Comparison of ENCODE assay signal across 10 cellular contexts in the genomic region with DNA sequence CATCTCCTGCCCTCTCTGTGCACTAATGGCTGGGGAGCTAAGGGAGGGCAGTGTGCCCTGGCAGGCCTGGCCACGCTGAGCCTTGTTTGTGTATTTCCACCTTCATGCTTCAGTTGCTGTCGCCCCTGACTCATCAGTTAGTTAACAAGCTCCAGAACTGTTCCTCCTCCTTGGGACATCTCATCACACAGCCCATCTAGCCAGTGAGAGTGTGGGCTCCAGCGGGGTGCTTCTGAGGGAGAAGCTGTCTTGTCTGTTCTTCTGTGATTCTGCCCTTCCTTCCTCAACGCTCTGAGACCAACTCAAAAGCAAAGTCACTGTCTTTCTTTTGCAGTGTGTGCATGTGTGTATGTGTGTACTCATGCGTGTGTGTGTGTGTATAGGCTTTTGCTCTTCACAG. TPM values are rescaled to one million over a fixed set of nuclear protein-coding genes. Genes with fewer than 3 reads are reported as not detected.
A peak's percentile ranks its signal among the peaks of the same experiment; 100 is the strongest.
DNase-seq lines count a peak whose midpoint lies in the region; ATAC-seq and TF ChIP-seq lines count a peak whose summit lies in the region.
"Had no signal": no experiment of that assay in that cellular context is flagged by ENCODE, and none has a peak within 500 bp of the region (broad histone marks: within the 10 kb centered on the region; RNA-seq: fewer than 3 reads in every experiment).

No MANE protein-coding gene starts in this region.

- peaks cover 4% of the 10 kb centered on the region for H3K9me3 Mint-ChIP-seq in memory B cell

- no peaks in the 10 kb centered on the region for H3K27me3 Mint-ChIP-seq in memory B cell

- H3K27ac ChIP-seq in HEK293 (ENCODE audit: extremely low read depth, low read depth, low read length): no peak overlapping the region
- H3K27ac ChIP-seq in VCaP: peak overlapping the region; percentile 38

- H3K36me3 ChIP-seq in HEK293 (ENCODE audit: control insufficient read depth in 2 of 2, insufficient read depth in 1 of 2, low read length in 2 of 2): no peaks in the 10 kb centered on the region

- DNase-seq in DMS79 (lab: John Stamatoyannopoulos, UW) (peak; percentile 2), memory B cell (ENCODE audit: low spot score in 2 of 2) (no peak), pons (ENCODE audit: low spot score) (no peak), SK-N-DZ (ENCODE audit: low spot score) (no peak), NCI-H82 (lab: John Stamatoyannopoulos, UW) (no peak), middle frontal gyrus (ENCODE audit: extremely low spot score, low spot score) (no peak)
- DNase-seq: left ventricle myocardium superior, substantia nigra had no signal

- no peaks in the 10 kb centered on the region for H3K9me3 ChIP-seq in HEK293 (ENCODE audit: control insufficient read depth, insufficient read depth, low read depth, low read length)

- peaks cover 43% of the 10 kb centered on the region for H3K4me1 Mint-ChIP-seq in memory B cell

- POLR2A ChIA-PET in HEK293 (lab: Yijun Ruan, JAX): no interaction called here

- TF ChIP-seq CTCF in HEK293 (tag by site-specific recombination; IDR thresholded peaks at IDR 0.05) (no peak), VCaP (conservative IDR thresholded peaks at IDR 0.05) (no peak)

- no peaks in the 10 kb centered on the region for H3K36me3 Mint-ChIP-seq in memory B cell

- H3K4me3 ChIP-seq in HEK293 (ENCODE audit: low read depth, low read length): no peak overlapping the region

- H3K4me1 ChIP-seq in HEK293 (ENCODE audit: control insufficient read depth, insufficient read depth, low read length): no peaks in the 10 kb centered on the region

- ATAC-seq in memory B cell (ENCODE audit: low read depth): peak; percentile 49
- ATAC-seq: left ventricle myocardium superior had no signal

- CTCF ChIA-PET in HEK293 (lab: Yijun Ruan, JAX): no interaction called here

- no peak overlapping the region for H3K4me3 Mint-ChIP-seq in memory B cell

- peak overlapping the region; percentile 49 for H3K27ac Mint-ChIP-seq in memory B cell

TF ChIP-seq in HEK293, 187 proteins besides CTCF, POLR2A, EP300 and RAD21:
- TF ChIP-seq ZSCAN4 (tag by site-specific recombination; IDR thresholded peaks at IDR 0.05) (peak; percentile 34; the same call in 1 of the 2 replicates), ZIC2 (tag by site-specific recombination; IDR thresholded peaks at IDR 0.05) (no peak), ZBTB48 (tag by site-specific recombination; IDR thresholded peaks at IDR 0.05) (peak; percentile 22; the same call in 1 of the 2 replicates)

RNA-seq across cellular contexts. Expression of gene CPEB4, which starts 58.3 kb away (rescaled TPM):
- polyA plus RNA-seq in SK-N-DZ (2014; cell fraction: cytosol; rRNA removed): 11.3 and 13.5 TPM in 2 replicates
- polyA plus RNA-seq in SK-N-DZ (2014; cell fraction: nucleus; rRNA removed): 6.8 and 8.3 TPM in 2 replicates
